Comparison of ENCODE assay signal across 1 cellular context in genomic region chr3:183545688-183546087, GRCh38.
TF ChIP-seq lines count a peak whose summit lies in the region.

No MANE protein-coding gene starts in this region.

TF ChIP-seq in H1, 55 proteins besides CTCF, POLR2A, EP300 and RAD21:
- TF ChIP-seq TBP (IDR thresholded peaks at IDR 0.05; ENCODE audit: low read depth, low read length) (no peak), NANOG (IDR thresholded peaks at IDR 0.05; ENCODE audit: insufficient read depth, low read depth, low read length, poor library complexity, severe bottlenecking) (no peak), ATF3 (IDR thresholded peaks at IDR 0.05; ENCODE audit: insufficient read depth, low read depth, low read length) (no peak)
- TF ChIP-seq, protein P1, sequence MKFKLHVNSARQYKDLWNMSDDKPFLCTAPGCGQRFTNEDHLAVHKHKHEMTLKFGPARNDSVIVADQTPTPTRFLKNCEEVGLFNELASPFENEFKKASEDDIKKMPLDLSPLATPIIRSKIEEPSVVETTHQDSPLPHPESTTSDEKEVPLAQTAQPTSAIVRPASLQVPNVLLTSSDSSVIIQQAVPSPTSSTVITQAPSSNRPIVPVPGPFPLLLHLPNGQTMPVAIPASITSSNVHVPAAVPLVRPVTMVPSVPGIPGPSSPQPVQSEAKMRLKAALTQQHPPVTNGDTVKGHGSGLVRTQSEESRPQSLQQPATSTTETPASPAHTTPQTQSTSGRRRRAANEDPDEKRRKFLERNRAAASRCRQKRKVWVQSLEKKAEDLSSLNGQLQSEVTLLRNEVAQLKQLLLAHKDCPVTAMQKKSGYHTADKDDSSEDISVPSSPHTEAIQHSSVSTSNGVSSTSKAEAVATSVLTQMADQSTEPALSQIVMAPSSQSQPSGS (IDR thresholded peaks at IDR 0.05; ENCODE audit: low read length), result no peak
